16 cellular contexts compared by ENCODE assay signal in the genomic region with DNA sequence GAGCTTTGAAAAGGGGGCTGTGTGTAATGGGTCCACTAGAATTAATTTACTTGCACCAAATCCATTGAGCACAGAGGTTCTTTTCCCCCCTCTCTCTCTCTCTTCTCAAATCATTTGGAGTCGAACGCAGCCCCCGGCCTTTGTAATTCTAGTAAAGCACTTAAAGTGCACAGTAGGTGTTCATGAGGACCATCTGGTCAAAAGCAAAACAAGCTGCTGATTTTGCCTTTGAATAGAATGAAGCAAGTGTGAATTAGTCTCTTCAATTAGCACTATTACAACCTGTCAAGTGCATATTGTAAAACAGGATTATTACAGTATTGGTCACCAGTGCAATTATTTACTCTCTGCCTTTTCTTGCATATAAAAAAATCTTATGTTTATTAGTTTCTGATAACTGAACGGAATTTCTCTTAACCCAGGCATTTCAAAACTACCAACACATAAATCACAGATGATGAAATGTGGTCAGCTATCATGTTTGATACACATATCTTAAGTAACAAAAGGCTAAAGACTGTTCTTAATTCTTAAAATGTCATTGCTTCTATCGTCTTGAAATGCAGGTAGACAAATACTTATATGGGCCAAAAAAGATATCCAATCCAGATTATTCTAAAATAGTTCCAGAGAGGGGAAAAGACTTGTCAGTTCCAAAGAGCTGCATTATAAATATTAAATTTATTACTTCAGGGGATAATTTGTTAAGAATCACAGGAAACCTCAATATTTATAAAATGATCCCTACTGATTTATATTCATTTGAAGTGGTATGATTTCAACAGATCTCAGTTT.
A peak's percentile ranks its signal among the peaks of the same experiment; 100 is the strongest.
DNase-seq lines count a peak whose midpoint lies in the region; ATAC-seq lines count a peak whose summit lies in the region.
"Had no signal": no experiment of that assay in that cellular context is flagged by ENCODE, and none has a peak within 500 bp of the region (broad histone marks: within the 10 kb centered on the region; RNA-seq: fewer than 3 reads in every experiment).

No MANE protein-coding gene starts in this region.

- H3K27me3 ChIP-seq in NT2/D1 (ENCODE audit: insufficient read depth, insufficient read length): peaks cover 84% of the 10 kb centered on the region

- H3K9ac ChIP-seq in NT2/D1 (ENCODE audit: insufficient read length, low read depth): no peak overlapping the region
- H3K9ac ChIP-seq: KMS-11, parathyroid adenoma had no signal

- H3K4me1 ChIP-seq in NT2/D1 (ENCODE audit: insufficient read depth, insufficient read length): no peaks in the 10 kb centered on the region
- H3K4me1 ChIP-seq: Caco-2, parathyroid adenoma had no signal

- peak; percentile 76 for DNase-seq in DMS 273 treated with DMSO at 0.1 percent for 48 hours (lab: John Stamatoyannopoulos, UW)
- peak; percentile 85 for DNase-seq in NCI-H146 treated with DMSO at 0.1 percent for 48 hours (lab: John Stamatoyannopoulos, UW; ENCODE audit: unreplicated experiment)
- peak; percentile 95 for DNase-seq in NT2/D1 (ENCODE audit: low read depth, low spot score)
- peak; percentile 81 for DNase-seq in iPS DF 4.7 (ENCODE audit: extremely low read depth, low spot score)
- DNase-seq in hepatic stellate cell (ENCODE audit: low spot score): no peak
- DNase-seq: activated CD8-positive, alpha-beta memory T cell treated with anti-CD3 and anti-CD28 coated beads for 24 hours; activated naive CD4-positive, alpha-beta T cell treated with anti-CD3 and anti-CD28 coated beads for 36 hours; Caco-2; cerebellar nuclear complex; NCI-H226 had no signal

- ATAC-seq in GM18502 (IDR thresholded peaks at IDR 0.05; ENCODE audit: poor library complexity, unreplicated experiment) (no peak), GM19463 (IDR thresholded peaks at IDR 0.05; ENCODE audit: unreplicated experiment) (no peak), HG02870 (IDR thresholded peaks at IDR 0.05; ENCODE audit: unreplicated experiment) (no peak)
- ATAC-seq: Right ventricle myocardium inferior had no signal

- H3K36me3 ChIP-seq in NT2/D1 (ENCODE audit: insufficient read depth, insufficient read length, low read length): no peaks in the 10 kb centered on the region

- H3K9me3 ChIP-seq in NT2/D1 (ENCODE audit: insufficient read depth, low read length): no peaks in the 10 kb centered on the region
- H3K9me3 ChIP-seq: Caco-2 had no signal

- no peak overlapping the region for H3K4me3 ChIP-seq in NT2/D1 (ENCODE audit: insufficient read length, low read depth)
